1 cellular context compared by ENCODE assay signal in the genomic region with DNA sequence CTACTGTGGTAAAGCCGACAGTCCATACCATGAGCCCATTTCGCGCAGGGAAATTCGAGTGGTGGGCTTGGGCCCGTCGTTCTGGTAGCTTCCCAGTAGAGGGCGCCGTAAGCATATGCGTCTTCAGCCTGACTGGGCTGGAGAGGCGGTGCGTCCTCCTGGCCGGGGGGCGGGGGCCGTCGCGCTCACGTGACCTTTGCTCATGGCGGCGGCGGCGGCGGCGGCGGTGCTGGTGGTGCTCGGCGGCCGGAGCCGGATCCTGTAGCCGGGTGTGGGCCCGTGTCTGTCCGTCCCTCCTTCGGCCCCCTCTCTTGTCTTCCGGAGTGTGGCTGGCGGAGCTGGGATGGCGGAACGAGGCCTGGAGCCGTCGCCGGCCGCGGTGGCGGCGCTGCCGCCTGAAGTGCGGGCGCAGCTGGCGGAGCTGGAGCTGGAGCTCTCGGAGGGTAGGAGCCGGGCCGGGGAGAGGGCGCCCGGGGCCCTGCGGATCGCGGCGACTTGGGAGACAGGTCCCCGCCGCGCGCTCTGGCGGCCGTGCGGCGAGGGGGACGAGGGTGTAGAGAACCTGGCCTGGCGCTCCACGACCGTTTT.
TF ChIP-seq lines count a peak whose summit lies in the region.

A gene with protein sequence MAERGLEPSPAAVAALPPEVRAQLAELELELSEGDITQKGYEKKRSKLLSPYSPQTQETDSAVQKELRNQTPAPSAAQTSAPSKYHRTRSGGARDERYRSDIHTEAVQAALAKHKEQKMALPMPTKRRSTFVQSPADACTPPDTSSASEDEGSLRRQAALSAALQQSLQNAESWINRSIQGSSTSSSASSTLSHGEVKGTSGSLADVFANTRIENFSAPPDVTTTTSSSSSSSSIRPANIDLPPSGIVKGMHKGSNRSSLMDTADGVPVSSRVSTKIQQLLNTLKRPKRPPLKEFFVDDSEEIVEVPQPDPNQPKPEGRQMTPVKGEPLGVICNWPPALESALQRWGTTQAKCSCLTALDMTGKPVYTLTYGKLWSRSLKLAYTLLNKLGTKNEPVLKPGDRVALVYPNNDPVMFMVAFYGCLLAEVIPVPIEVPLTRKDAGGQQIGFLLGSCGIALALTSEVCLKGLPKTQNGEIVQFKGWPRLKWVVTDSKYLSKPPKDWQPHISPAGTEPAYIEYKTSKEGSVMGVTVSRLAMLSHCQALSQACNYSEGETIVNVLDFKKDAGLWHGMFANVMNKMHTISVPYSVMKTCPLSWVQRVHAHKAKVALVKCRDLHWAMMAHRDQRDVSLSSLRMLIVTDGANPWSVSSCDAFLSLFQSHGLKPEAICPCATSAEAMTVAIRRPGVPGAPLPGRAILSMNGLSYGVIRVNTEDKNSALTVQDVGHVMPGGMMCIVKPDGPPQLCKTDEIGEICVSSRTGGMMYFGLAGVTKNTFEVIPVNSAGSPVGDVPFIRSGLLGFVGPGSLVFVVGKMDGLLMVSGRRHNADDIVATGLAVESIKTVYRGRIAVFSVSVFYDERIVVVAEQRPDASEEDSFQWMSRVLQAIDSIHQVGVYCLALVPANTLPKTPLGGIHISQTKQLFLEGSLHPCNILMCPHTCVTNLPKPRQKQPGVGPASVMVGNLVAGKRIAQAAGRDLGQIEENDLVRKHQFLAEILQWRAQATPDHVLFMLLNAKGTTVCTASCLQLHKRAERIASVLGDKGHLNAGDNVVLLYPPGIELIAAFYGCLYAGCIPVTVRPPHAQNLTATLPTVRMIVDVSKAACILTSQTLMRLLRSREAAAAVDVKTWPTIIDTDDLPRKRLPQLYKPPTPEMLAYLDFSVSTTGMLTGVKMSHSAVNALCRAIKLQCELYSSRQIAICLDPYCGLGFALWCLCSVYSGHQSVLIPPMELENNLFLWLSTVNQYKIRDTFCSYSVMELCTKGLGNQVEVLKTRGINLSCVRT (N-terminal part only) (plus strand): TSS at position 188 of the 588 bp plus-strand sequence. CDS start 156 bp downstream, at position 344.

TF ChIP-seq in HepG2, 621 proteins besides CTCF, POLR2A, EP300 and RAD21 (continued from another document and continues in another):
- TF ChIP-seq XRCC5 (optimal IDR thresholded peaks at IDR 0.05; ENCODE audit: low read length): peak; percentile 54
- TF ChIP-seq FOXK1 (CRISPR knock-in tag; IDR thresholded peaks at IDR 0.05; ENCODE audit: borderline replicate concordance, low read depth): no peak
- no peak for TF ChIP-seq JUN (CRISPR knock-in tag; IDR thresholded peaks at IDR 0.05)
- no peak for TF ChIP-seq ZNF260 (CRISPR knock-in tag; IDR thresholded peaks at IDR 0.05; ENCODE audit: borderline replicate concordance, low read depth)
- TF ChIP-seq ISX (CRISPR knock-in tag; conservative IDR thresholded peaks at IDR 0.05): no peak
- no peak for TF ChIP-seq ZNF766 (CRISPR knock-in tag; IDR thresholded peaks at IDR 0.05; ENCODE audit: borderline replicate concordance)
- no peak; the same call in 1 of the 2 replicates for TF ChIP-seq RFXAP (CRISPR knock-in tag; IDR thresholded peaks at IDR 0.05; ENCODE audit: borderline replicate concordance)
- no peak for TF ChIP-seq ZNF749 (CRISPR knock-in tag; IDR thresholded peaks at IDR 0.05; ENCODE audit: borderline replicate concordance)
- TF ChIP-seq ZNF292 (CRISPR knock-in tag; IDR thresholded peaks at IDR 0.05; ENCODE audit: borderline replicate concordance, low read depth): no peak
- TF ChIP-seq KDM3A (CRISPR knock-in tag; IDR thresholded peaks at IDR 0.05; ENCODE audit: low read depth): peak; percentile 68; the same call in 1 of the 2 replicates
- TF ChIP-seq, protein P1, sequence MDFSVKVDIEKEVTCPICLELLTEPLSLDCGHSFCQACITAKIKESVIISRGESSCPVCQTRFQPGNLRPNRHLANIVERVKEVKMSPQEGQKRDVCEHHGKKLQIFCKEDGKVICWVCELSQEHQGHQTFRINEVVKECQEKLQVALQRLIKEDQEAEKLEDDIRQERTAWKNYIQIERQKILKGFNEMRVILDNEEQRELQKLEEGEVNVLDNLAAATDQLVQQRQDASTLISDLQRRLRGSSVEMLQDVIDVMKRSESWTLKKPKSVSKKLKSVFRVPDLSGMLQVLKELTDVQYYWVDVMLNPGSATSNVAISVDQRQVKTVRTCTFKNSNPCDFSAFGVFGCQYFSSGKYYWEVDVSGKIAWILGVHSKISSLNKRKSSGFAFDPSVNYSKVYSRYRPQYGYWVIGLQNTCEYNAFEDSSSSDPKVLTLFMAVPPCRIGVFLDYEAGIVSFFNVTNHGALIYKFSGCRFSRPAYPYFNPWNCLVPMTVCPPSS (IDR thresholded peaks at IDR 0.05): no peak
- TF ChIP-seq, protein P2, sequence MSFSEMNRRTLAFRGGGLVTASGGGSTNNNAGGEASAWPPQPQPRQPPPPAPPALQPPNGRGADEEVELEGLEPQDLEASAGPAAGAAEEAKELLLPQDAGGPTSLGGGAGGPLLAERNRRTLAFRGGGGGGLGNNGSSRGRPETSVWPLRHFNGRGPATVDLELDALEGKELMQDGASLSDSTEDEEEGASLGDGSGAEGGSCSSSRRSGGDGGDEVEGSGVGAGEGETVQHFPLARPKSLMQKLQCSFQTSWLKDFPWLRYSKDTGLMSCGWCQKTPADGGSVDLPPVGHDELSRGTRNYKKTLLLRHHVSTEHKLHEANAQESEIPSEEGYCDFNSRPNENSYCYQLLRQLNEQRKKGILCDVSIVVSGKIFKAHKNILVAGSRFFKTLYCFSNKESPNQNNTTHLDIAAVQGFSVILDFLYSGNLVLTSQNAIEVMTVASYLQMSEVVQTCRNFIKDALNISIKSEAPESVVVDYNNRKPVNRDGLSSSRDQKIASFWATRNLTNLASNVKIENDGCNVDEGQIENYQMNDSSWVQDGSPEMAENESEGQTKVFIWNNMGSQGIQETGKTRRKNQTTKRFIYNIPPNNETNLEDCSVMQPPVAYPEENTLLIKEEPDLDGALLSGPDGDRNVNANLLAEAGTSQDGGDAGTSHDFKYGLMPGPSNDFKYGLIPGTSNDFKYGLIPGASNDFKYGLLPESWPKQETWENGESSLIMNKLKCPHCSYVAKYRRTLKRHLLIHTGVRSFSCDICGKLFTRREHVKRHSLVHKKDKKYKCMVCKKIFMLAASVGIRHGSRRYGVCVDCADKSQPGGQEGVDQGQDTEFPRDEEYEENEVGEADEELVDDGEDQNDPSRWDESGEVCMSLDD (CRISPR knock-in tag; IDR thresholded peaks at IDR 0.05; ENCODE audit: borderline replicate concordance): no peak
- no peak for TF ChIP-seq ATRX (CRISPR knock-in tag; IDR thresholded peaks at IDR 0.05; ENCODE audit: borderline replicate concordance)
- TF ChIP-seq RNF2 (conservative IDR thresholded peaks at IDR 0.05; ENCODE audit: low read depth): no peak
- no peak for TF ChIP-seq ZFAT (CRISPR knock-in tag; conservative IDR thresholded peaks at IDR 0.05)
- TF ChIP-seq JUND (CRISPR knock-in tag; IDR thresholded peaks at IDR 0.05): no peak
- TF ChIP-seq, protein P3, sequence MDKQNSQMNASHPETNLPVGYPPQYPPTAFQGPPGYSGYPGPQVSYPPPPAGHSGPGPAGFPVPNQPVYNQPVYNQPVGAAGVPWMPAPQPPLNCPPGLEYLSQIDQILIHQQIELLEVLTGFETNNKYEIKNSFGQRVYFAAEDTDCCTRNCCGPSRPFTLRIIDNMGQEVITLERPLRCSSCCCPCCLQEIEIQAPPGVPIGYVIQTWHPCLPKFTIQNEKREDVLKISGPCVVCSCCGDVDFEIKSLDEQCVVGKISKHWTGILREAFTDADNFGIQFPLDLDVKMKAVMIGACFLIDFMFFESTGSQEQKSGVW (CRISPR knock-in tag; IDR thresholded peaks at IDR 0.05; ENCODE audit: borderline replicate concordance): no peak
- TF ChIP-seq ZNF430 (CRISPR knock-in tag; IDR thresholded peaks at IDR 0.05): peak; percentile 68; the same call in 1 of the 2 replicates
- TF ChIP-seq MED13 (CRISPR knock-in tag; IDR thresholded peaks at IDR 0.05): no peak
- peak; percentile 35; the same call in 1 of the 2 replicates for TF ChIP-seq ZNF563 (CRISPR knock-in tag; IDR thresholded peaks at IDR 0.05)
- TF ChIP-seq ZMYM3 (CRISPR knock-in tag; IDR thresholded peaks at IDR 0.05): peak; percentile 67
- peak; percentile 69; the same call in 1 of the 2 replicates for TF ChIP-seq SP5 (CRISPR knock-in tag; IDR thresholded peaks at IDR 0.05; ENCODE audit: borderline replicate concordance, low read depth)
- TF ChIP-seq ZNF317 (CRISPR knock-in tag; IDR thresholded peaks at IDR 0.05): no peak
- peak; percentile 78 for TF ChIP-seq TEAD3 (CRISPR knock-in tag; optimal IDR thresholded peaks at IDR 0.05; ENCODE audit: borderline replicate concordance)
- peak; percentile 94 for TF ChIP-seq TOPORS (CRISPR knock-in tag; IDR thresholded peaks at IDR 0.05)
- peak; percentile 92 for TF ChIP-seq SMC3 (IDR thresholded peaks at IDR 0.05; ENCODE audit: low read length)
- peak; percentile 61 for TF ChIP-seq ZSCAN31 (CRISPR knock-in tag; IDR thresholded peaks at IDR 0.05; ENCODE audit: low read depth)
- peak; percentile 28; the same call in 1 of the 2 replicates for TF ChIP-seq ZNF605 (CRISPR knock-in tag; IDR thresholded peaks at IDR 0.05)
- no peak for TF ChIP-seq ZNF567 (CRISPR knock-in tag; IDR thresholded peaks at IDR 0.05; ENCODE audit: borderline replicate concordance)
- TF ChIP-seq, protein P4, sequence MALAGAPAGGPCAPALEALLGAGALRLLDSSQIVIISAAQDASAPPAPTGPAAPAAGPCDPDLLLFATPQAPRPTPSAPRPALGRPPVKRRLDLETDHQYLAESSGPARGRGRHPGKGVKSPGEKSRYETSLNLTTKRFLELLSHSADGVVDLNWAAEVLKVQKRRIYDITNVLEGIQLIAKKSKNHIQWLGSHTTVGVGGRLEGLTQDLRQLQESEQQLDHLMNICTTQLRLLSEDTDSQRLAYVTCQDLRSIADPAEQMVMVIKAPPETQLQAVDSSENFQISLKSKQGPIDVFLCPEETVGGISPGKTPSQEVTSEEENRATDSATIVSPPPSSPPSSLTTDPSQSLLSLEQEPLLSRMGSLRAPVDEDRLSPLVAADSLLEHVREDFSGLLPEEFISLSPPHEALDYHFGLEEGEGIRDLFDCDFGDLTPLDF (CRISPR knock-in tag; IDR thresholded peaks at IDR 0.05): no peak
- TF ChIP-seq, protein P5, sequence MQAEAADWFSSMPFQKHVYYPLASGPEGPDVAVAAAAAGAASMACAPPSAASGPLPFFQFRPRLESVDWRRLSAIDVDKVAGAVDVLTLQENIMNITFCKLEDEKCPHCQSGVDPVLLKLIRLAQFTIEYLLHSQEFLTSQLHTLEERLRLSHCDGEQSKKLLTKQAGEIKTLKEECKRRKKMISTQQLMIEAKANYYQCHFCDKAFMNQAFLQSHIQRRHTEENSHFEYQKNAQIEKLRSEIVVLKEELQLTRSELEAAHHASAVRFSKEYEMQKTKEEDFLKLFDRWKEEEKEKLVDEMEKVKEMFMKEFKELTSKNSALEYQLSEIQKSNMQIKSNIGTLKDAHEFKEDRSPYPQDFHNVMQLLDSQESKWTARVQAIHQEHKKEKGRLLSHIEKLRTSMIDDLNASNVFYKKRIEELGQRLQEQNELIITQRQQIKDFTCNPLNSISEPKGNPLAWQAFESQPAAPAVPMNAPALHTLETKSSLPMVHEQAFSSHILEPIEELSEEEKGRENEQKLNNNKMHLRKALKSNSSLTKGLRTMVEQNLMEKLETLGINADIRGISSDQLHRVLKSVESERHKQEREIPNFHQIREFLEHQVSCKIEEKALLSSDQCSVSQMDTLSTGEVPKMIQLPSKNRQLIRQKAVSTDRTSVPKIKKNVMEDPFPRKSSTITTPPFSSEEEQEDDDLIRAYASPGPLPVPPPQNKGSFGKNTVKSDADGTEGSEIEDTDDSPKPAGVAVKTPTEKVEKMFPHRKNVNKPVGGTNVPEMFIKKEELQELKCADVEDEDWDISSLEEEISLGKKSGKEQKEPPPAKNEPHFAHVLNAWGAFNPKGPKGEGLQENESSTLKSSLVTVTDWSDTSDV (CRISPR knock-in tag; IDR thresholded peaks at IDR 0.05): no peak
- TF ChIP-seq RORA (CRISPR knock-in tag; IDR thresholded peaks at IDR 0.05): no peak
- TF ChIP-seq ZNF598 (CRISPR knock-in tag; IDR thresholded peaks at IDR 0.05; ENCODE audit: borderline replicate concordance): peak; percentile 48; the same call in 1 of the 2 replicates
- TF ChIP-seq, protein P6, sequence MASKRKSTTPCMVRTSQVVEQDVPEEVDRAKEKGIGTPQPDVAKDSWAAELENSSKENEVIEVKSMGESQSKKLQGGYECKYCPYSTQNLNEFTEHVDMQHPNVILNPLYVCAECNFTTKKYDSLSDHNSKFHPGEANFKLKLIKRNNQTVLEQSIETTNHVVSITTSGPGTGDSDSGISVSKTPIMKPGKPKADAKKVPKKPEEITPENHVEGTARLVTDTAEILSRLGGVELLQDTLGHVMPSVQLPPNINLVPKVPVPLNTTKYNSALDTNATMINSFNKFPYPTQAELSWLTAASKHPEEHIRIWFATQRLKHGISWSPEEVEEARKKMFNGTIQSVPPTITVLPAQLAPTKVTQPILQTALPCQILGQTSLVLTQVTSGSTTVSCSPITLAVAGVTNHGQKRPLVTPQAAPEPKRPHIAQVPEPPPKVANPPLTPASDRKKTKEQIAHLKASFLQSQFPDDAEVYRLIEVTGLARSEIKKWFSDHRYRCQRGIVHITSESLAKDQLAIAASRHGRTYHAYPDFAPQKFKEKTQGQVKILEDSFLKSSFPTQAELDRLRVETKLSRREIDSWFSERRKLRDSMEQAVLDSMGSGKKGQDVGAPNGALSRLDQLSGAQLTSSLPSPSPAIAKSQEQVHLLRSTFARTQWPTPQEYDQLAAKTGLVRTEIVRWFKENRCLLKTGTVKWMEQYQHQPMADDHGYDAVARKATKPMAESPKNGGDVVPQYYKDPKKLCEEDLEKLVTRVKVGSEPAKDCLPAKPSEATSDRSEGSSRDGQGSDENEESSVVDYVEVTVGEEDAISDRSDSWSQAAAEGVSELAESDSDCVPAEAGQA (IDR thresholded peaks at IDR 0.05; ENCODE audit: low read depth): peak; percentile 65; the same call in 1 of the 2 replicates
- TF ChIP-seq, protein P6 (CRISPR knock-in tag; IDR thresholded peaks at IDR 0.05; ENCODE audit: borderline replicate concordance): no peak
- TF ChIP-seq ZNF879 (CRISPR knock-in tag; IDR thresholded peaks at IDR 0.05): no peak
- TF ChIP-seq, protein P7, sequence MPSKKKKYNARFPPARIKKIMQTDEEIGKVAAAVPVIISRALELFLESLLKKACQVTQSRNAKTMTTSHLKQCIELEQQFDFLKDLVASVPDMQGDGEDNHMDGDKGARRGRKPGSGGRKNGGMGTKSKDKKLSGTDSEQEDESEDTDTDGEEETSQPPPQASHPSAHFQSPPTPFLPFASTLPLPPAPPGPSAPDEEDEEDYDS (CRISPR knock-in tag; IDR thresholded peaks at IDR 0.05): peak; percentile 41
- no peak for TF ChIP-seq NONO (IDR thresholded peaks at IDR 0.05)
- peak; percentile 42; the same call in 1 of the 2 replicates for TF ChIP-seq NONO (CRISPR knock-in tag; conservative IDR thresholded peaks at IDR 0.05)
- peak; percentile 82 for TF ChIP-seq SMAD3 (CRISPR knock-in tag; IDR thresholded peaks at IDR 0.05)
- TF ChIP-seq TRIM24 (CRISPR knock-in tag; IDR thresholded peaks at IDR 0.05): no peak
